11 cellular contexts compared by ENCODE assay signal in the genomic region with DNA sequence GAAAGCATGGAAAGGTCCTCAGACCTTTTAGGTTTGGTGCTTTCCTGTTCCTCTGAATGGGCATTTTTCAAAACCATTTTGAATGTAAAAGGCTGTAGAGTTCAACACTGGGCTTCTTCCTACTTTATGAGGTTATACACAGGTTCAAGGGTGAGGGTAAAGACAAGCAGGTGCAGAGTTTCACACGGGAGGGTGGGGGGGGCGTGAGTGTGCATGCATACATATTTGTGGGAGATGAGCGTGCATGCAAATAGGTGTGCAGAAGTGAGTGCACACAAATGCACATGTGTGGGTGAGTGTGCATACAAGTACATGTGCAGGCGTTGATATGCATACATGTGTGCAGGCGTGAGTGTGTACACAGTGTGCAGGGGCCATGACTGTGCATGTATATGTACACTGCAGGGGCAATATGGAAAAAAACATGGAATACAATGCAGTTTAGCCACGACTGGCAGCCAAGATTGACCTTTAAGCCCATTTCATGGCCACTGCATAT.
DNase-seq lines count a peak whose midpoint lies in the region; ATAC-seq lines count a peak whose summit lies in the region.
"Had no signal": no experiment of that assay in that cellular context is flagged by ENCODE, and none has a peak within 500 bp of the region (broad histone marks: within the 10 kb centered on the region; RNA-seq: fewer than 3 reads in every experiment).

No MANE protein-coding gene starts in this region.

- peak overlapping the region; percentile 80 for H3K4me3 ChIP-seq in CD4-positive, CD25-positive, alpha-beta regulatory T cell (ENCODE audit: low read depth, low read length)
- no peak overlapping the region for H3K4me3 ChIP-seq in effector memory CD4-positive, alpha-beta T cell (ENCODE audit: insufficient read depth, low read depth, low read length, poor library complexity, severe bottlenecking)

- H3K36me3 Mint-ChIP-seq in CD4-positive, CD25-positive, alpha-beta regulatory T cell: peaks cover 14% of the 10 kb centered on the region

- peak overlapping the region; percentile 74 to 87 (median 78) for H3K4me3 Mint-ChIP-seq in CD4-positive, CD25-positive, alpha-beta regulatory T cell

- DNase-seq in CD4-positive, CD25-positive, alpha-beta regulatory T cell: no peak
- DNase-seq in effector memory CD4-positive, alpha-beta T cell: no peak
- DNase-seq in HT-29 (ENCODE audit: low spot score) (no peak), NOMO-1 (lab: John Stamatoyannopoulos, UW; ENCODE audit: unreplicated experiment in 2 of 2) (no peak), EL (no peak), cerebellar nuclear complex (lab: John Stamatoyannopoulos, UW) (no peak)
- DNase-seq: DND-41, T1000 had no signal

- H3K9me3 ChIP-seq in CD4-positive, CD25-positive, alpha-beta regulatory T cell (ENCODE audit: control insufficient read depth in 2 of 2, low read length in 2 of 2): no peaks in the 10 kb centered on the region
- no peaks in the 10 kb centered on the region for H3K9me3 ChIP-seq in effector memory CD4-positive, alpha-beta T cell (ENCODE audit: control insufficient read depth, low read length)

- peak overlapping the region; percentile 98 for H3K27ac ChIP-seq in CD4-positive, CD25-positive, alpha-beta regulatory T cell (ENCODE audit: insufficient read depth, low read length, poor library complexity, severe bottlenecking)
- peak overlapping the region; percentile 74 for H3K27ac ChIP-seq in effector memory CD4-positive, alpha-beta T cell (ENCODE audit: insufficient read depth, low read length, poor library complexity, severe bottlenecking)
- H3K27ac ChIP-seq: epithelial cell of prostate had no signal

- no peaks in the 10 kb centered on the region for H3K27me3 ChIP-seq in CD4-positive, CD25-positive, alpha-beta regulatory T cell (ENCODE audit: control insufficient read depth, insufficient read depth, low read length)
- no peaks in the 10 kb centered on the region for H3K27me3 ChIP-seq in effector memory CD4-positive, alpha-beta T cell (replicated peaks; ENCODE audit: control insufficient read depth, insufficient read depth, low read length, poor library complexity, severe bottlenecking)

- peak; percentile 7 to 17 for ATAC-seq in CD4-positive, CD25-positive, alpha-beta regulatory T cell (ENCODE audit: low read depth in 2 of 2)
- ATAC-seq in GM19463 (IDR thresholded peaks at IDR 0.05; ENCODE audit: unreplicated experiment): peak; percentile 22
- peak; percentile 12 for ATAC-seq in HG03457 (IDR thresholded peaks at IDR 0.05; ENCODE audit: unreplicated experiment)

- peaks cover 16 to 78% (median 64%) of the 10 kb centered on the region in 4 donors for H3K4me1 Mint-ChIP-seq in CD4-positive, CD25-positive, alpha-beta regulatory T cell

- peaks cover 47% of the 10 kb centered on the region for H3K4me1 ChIP-seq in CD4-positive, CD25-positive, alpha-beta regulatory T cell (ENCODE audit: control insufficient read depth, insufficient read depth, low read length, poor library complexity, severe bottlenecking)
- peaks cover 32% of the 10 kb centered on the region for H3K4me1 ChIP-seq in effector memory CD4-positive, alpha-beta T cell (ENCODE audit: control insufficient read depth, insufficient read depth, low read length, poor library complexity, severe bottlenecking)

- H3K36me3 ChIP-seq in CD4-positive, CD25-positive, alpha-beta regulatory T cell (ENCODE audit: control insufficient read depth, insufficient read depth, low read length): no peaks in the 10 kb centered on the region
- no peaks in the 10 kb centered on the region for H3K36me3 ChIP-seq in effector memory CD4-positive, alpha-beta T cell (ENCODE audit: control insufficient read depth, insufficient read depth, low read length)

- peak overlapping the region; percentile 98 to 99 (median 98) for H3K27ac Mint-ChIP-seq in CD4-positive, CD25-positive, alpha-beta regulatory T cell

- no peaks in the 10 kb centered on the region for H3K27me3 Mint-ChIP-seq in CD4-positive, CD25-positive, alpha-beta regulatory T cell

- no peaks in the 10 kb centered on the region for H3K9me3 Mint-ChIP-seq in CD4-positive, CD25-positive, alpha-beta regulatory T cell
